1 cellular context compared by ENCODE assay signal in genomic region chr15:52523646-52524045, GRCh38.
TF ChIP-seq lines count a peak whose summit lies in the region.

No MANE protein-coding gene starts in this region.

TF ChIP-seq in GM23338, 12 proteins besides CTCF, POLR2A, EP300 and RAD21 (continued from another document):
- TF ChIP-seq, protein P1, sequence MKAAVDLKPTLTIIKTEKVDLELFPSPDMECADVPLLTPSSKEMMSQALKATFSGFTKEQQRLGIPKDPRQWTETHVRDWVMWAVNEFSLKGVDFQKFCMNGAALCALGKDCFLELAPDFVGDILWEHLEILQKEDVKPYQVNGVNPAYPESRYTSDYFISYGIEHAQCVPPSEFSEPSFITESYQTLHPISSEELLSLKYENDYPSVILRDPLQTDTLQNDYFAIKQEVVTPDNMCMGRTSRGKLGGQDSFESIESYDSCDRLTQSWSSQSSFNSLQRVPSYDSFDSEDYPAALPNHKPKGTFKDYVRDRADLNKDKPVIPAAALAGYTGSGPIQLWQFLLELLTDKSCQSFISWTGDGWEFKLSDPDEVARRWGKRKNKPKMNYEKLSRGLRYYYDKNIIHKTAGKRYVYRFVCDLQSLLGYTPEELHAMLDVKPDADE (IDR thresholded peaks at IDR 0.05): no peak
- TF ChIP-seq JUNB (IDR thresholded peaks at IDR 0.05; ENCODE audit: unreplicated experiment) (no peak), NANOG (IDR thresholded peaks at IDR 0.05; ENCODE audit: borderline replicate concordance) (no peak)
- TF ChIP-seq, protein P2, sequence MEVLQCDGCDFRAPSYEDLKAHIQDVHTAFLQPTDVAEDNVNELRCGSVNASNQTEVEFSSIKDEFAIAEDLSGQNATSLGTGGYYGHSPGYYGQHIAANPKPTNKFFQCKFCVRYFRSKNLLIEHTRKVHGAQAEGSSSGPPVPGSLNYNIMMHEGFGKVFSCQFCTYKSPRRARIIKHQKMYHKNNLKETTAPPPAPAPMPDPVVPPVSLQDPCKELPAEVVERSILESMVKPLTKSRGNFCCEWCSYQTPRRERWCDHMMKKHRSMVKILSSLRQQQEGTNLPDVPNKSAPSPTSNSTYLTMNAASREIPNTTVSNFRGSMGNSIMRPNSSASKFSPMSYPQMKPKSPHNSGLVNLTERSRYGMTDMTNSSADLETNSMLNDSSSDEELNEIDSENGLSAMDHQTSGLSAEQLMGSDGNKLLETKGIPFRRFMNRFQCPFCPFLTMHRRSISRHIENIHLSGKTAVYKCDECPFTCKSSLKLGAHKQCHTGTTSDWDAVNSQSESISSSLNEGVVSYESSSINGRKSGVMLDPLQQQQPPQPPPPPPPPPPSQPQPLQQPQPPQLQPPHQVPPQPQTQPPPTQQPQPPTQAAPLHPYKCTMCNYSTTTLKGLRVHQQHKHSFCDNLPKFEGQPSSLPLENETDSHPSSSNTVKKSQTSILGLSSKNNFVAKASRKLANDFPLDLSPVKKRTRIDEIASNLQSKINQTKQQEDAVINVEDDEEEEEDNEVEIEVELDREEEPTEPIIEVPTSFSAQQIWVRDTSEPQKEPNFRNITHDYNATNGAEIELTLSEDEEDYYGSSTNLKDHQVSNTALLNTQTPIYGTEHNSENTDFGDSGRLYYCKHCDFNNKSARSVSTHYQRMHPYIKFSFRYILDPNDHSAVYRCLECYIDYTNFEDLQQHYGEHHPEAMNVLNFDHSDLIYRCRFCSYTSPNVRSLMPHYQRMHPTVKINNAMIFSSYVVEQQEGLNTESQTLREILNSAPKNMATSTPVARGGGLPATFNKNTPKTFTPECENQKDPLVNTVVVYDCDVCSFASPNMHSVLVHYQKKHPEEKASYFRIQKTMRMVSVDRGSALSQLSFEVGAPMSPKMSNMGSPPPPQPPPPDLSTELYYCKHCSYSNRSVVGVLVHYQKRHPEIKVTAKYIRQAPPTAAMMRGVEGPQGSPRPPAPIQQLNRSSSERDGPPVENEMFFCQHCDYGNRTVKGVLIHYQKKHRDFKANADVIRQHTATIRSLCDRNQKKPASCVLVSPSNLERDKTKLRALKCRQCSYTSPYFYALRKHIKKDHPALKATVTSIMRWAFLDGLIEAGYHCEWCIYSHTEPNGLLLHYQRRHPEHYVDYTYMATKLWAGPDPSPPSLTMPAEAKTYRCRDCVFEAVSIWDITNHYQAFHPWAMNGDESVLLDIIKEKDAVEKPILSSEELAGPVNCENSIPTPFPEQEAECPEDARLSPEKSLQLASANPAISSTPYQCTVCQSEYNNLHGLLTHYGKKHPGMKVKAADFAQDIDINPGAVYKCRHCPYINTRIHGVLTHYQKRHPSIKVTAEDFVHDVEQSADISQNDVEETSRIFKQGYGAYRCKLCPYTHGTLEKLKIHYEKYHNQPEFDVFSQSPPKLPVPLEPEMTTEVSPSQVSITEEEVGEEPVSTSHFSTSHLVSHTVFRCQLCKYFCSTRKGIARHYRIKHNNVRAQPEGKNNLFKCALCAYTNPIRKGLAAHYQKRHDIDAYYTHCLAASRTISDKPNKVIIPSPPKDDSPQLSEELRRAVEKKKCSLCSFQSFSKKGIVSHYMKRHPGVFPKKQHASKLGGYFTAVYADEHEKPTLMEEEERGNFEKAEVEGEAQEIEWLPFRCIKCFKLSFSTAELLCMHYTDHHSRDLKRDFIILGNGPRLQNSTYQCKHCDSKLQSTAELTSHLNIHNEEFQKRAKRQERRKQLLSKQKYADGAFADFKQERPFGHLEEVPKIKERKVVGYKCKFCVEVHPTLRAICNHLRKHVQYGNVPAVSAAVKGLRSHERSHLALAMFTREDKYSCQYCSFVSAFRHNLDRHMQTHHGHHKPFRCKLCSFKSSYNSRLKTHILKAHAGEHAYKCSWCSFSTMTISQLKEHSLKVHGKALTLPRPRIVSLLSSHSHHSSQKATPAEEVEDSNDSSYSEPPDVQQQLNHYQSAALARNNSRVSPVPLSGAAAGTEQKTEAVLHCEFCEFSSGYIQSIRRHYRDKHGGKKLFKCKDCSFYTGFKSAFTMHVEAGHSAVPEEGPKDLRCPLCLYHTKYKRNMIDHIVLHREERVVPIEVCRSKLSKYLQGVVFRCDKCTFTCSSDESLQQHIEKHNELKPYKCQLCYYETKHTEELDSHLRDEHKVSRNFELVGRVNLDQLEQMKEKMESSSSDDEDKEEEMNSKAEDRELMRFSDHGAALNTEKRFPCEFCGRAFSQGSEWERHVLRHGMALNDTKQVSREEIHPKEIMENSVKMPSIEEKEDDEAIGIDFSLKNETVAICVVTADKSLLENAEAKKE (CRISPR knock-in tag; IDR thresholded peaks at IDR 0.05): no peak
